32 cellular contexts compared by ENCODE assay signal in genomic region chr5:172607213-172607793, GRCh38. TPM values are rescaled to one million over a fixed set of nuclear protein-coding genes. Genes with fewer than 3 reads are reported as not detected.
DNase-seq lines count a peak whose midpoint lies in the region; ATAC-seq, FAIRE-seq and TF ChIP-seq lines count a peak whose summit lies in the region.
"Had no signal": no experiment of that assay in that cellular context is flagged by ENCODE, and none has a peak within 500 bp of the region (broad histone marks: within the 10 kb centered on the region; RNA-seq: fewer than 3 reads in every experiment).

No MANE protein-coding gene starts in this region.

- H3K9me3 ChIP-seq in mammary epithelial cell (replicated peaks; ENCODE audit: insufficient read depth, low read length) (no peaks in the 10 kb centered on the region), kidney (ENCODE audit: control insufficient read depth in 1 of 2, low read length in 2 of 2) (no peaks in the 10 kb centered on the region), skeletal muscle tissue (ENCODE audit: control insufficient read depth in 3 of 3, low read length in 3 of 3) (no peaks in the 10 kb centered on the region)
- H3K9me3 ChIP-seq: pancreas, Peyer's patch had no signal

- no peak overlapping the region for H3K4me2 ChIP-seq in mammary epithelial cell (ENCODE audit: insufficient read depth, low read depth, low read length)
- H3K4me2 ChIP-seq: BLaER1 had no signal

- no peaks in the 10 kb centered on the region for H4K20me1 ChIP-seq in mammary epithelial cell (ENCODE audit: insufficient read depth, low read length)
- H4K20me1 ChIP-seq: BLaER1 had no signal

- in situ Hi-C loops in mammary epithelial cell (cut with MboI; ENCODE audit: low sequenced_read_pairs in 2 of 2), result no loop called here

- FAIRE-seq in kidney (lab: Jason Lieb, UNC) (no peak), frontal cortex (lab: Jason Lieb, UNC) (no peak)
- FAIRE-seq: bronchial epithelial cell, endometrium, pancreas had no signal

- no peak overlapping the region for H2AFZ ChIP-seq in mammary epithelial cell (ENCODE audit: low read depth, low read length)

- H3K4me3 ChIP-seq in mammary epithelial cell (replicated peaks in 1 of 3; ENCODE audit: insufficient read depth in 1 of 3, low read depth in 2 of 3, low read length in 3 of 3) (no peak overlapping the region), fibroblast of villous mesenchyme (ENCODE audit: low read depth, low read length) (no peak overlapping the region), kidney (ENCODE audit: low read length in 2 of 2) (no peak overlapping the region), skeletal muscle tissue (ENCODE audit: low read length in 3 of 3) (no peak overlapping the region)
- H3K4me3 ChIP-seq: BLaER1, pancreas, Peyer's patch, SJSA1 had no signal

- no peak for TF ChIP-seq CTCF in mammary epithelial cell (conservative IDR thresholded peaks at IDR 0.05 in 1 of 2, IDR thresholded peaks at IDR 0.05 in 1 of 2; ENCODE audit: extremely low read depth in 1 of 2, insufficient read depth in 1 of 2, low read depth in 1 of 2, low read length in 2 of 2)
- TF ChIP-seq CTCF in fibroblast of villous mesenchyme (IDR thresholded peaks at IDR 0.05; ENCODE audit: insufficient read depth, low read depth, low read length), result no peak
- TF ChIP-seq CTCF in kidney (IDR thresholded peaks at IDR 0.05; ENCODE audit: borderline replicate concordance, extremely low read depth, insufficient read depth), result no peak

- intact Hi-C loops in mammary epithelial cell (cut with micrococcal nuclease) (no loop called here), kidney (cut with DNase I) (no loop called here)

- H3K27ac ChIP-seq in mammary epithelial cell (ENCODE audit: insufficient read depth, low read depth, low read length), result no peak overlapping the region
- H3K27ac ChIP-seq in kidney (ENCODE audit: low read depth in 2 of 2, low read length in 2 of 2), result peak overlapping the region; percentile 51 to 52
- peak overlapping the region; percentile 43 for H3K27ac ChIP-seq in skeletal muscle tissue (ENCODE audit: low read depth, low read length)
- H3K27ac ChIP-seq: BLaER1, pancreas, Peyer's patch, SJSA1 had no signal

- no peaks in the 10 kb centered on the region for H3K79me2 ChIP-seq in mammary epithelial cell (ENCODE audit: insufficient read depth, low read length)

- CTCF ChIA-PET in mammary epithelial cell (lab: Charles Lee; ENCODE audit: low non-redundant PET), result no interaction called here

- no peaks in the 10 kb centered on the region for H3K36me3 ChIP-seq in mammary epithelial cell (ENCODE audit: insufficient read depth, low read length)
- H3K36me3 ChIP-seq in kidney (ENCODE audit: control insufficient read depth in 1 of 2, insufficient read depth in 2 of 2, low read length in 2 of 2), result no peaks in the 10 kb centered on the region
- no peaks in the 10 kb centered on the region for H3K36me3 ChIP-seq in skeletal muscle tissue (ENCODE audit: control insufficient read depth in 3 of 3, insufficient read depth in 3 of 3, low read length in 3 of 3)
- H3K36me3 ChIP-seq: BLaER1, pancreas, Peyer's patch, SJSA1 had no signal

- DNase-seq in mammary epithelial cell, result peak; percentile 8
- peak; percentile 14 for DNase-seq in fibroblast of villous mesenchyme (ENCODE audit: low read depth)
- no peak for DNase-seq in kidney
- DNase-seq in NCI-H69 (lab: John Stamatoyannopoulos, UW), result no peak
- DNase-seq in frontal cortex (ENCODE audit: low spot score in 2 of 2), result no peak
- DNase-seq: activated CD4-positive, alpha-beta T cell treated with anti-CD3 and anti-CD28 coated beads for 1 hour; activated CD8-positive, alpha-beta T cell treated with anti-CD3 and anti-CD28 coated beads for 36 hours; activated gamma-delta T cell; activated naive CD8-positive, alpha-beta T cell treated with anti-CD3 and anti-CD28 coated beads, Interleukin-2, amount 50 U/mL, for 24 hours; activated T-cell treated with anti-CD3 and anti-CD28 coated beads for 4 hours; COR-L47; DND-41; foreskin fibroblast; GOT3; hippocampal formation; immature natural killer cell; Karpas-422; MV-4-11; NCI-H1694; NCI-H526 treated with DMSO at 0.1 percent for 48 hours; nephron progenitor cell; pancreas; substantia nigra; T-helper 1 cell had no signal

- 72% methylated on average over 5 of the region's 6 CpGs for WGBS in mammary epithelial cell (ENCODE audit: low coverage, missing lambda C conversion rate)

- no peak overlapping the region for H3K9ac ChIP-seq in mammary epithelial cell (ENCODE audit: insufficient read depth, low read length)
- no peak overlapping the region for H3K9ac ChIP-seq in kidney (ENCODE audit: low read length in 2 of 2)
- no peak overlapping the region for H3K9ac ChIP-seq in skeletal muscle tissue (ENCODE audit: low read depth in 1 of 3, low read length in 3 of 3)
- H3K9ac ChIP-seq: BLaER1 had no signal

- no TSS peak for BruUV-seq in mammary epithelial cell (replicated peaks; lab: Mats Ljungman, UMichigan)

- H3K4me1 ChIP-seq in mammary epithelial cell (ENCODE audit: insufficient read depth, low read length) (no peaks in the 10 kb centered on the region), kidney (ENCODE audit: control insufficient read depth in 1 of 2, insufficient read depth in 1 of 2, low read depth in 1 of 2, low read length in 2 of 2) (peaks cover 0 to under 1% of the 10 kb centered on the region in 2 donors), skeletal muscle tissue (ENCODE audit: control insufficient read depth in 3 of 3, insufficient read depth in 3 of 3, low read length in 3 of 3) (peaks cover 20% of the 10 kb centered on the region in 3 donors)
- H3K4me1 ChIP-seq: BLaER1, pancreas, SJSA1 had no signal

- H3K27me3 ChIP-seq in mammary epithelial cell (ENCODE audit: insufficient read depth, low read length) (no peaks in the 10 kb centered on the region), skeletal muscle tissue (ENCODE audit: control insufficient read depth in 3 of 3, insufficient read depth in 3 of 3, low read length in 3 of 3) (peaks cover 0 to 2% (median 0%) of the 10 kb centered on the region in 3 donors)
- H3K27me3 ChIP-seq: BLaER1, pancreas, Peyer's patch, SJSA1 had no signal

- ATAC-seq in GM21367 (IDR thresholded peaks at IDR 0.05; ENCODE audit: unreplicated experiment), result no peak
- ATAC-seq in activated CD4-positive, CD25-positive, alpha-beta regulatory T cell treated with anti-CD3 and anti-CD28 coated beads, Interleukin-2, amount 50 U/mL, for 24 hours, result no peak
- ATAC-seq: activated CD8-positive, alpha-beta T cell treated with anti-CD3 and anti-CD28 coated beads for 36 hours; activated naive CD8-positive, alpha-beta T cell treated with anti-CD3 and anti-CD28 coated beads, Interleukin-2, amount 50 U/mL, for 24 hours had no signal

- dilution Hi-C loops in mammary epithelial cell (cut with HindIII; ENCODE audit: low sequenced_read_pairs), result no loop called here

RNA-seq across cellular contexts. Expression of gene NEURL1B, which starts 33.8 kb away (rescaled TPM):
- total RNA-seq in mammary epithelial cell, result 1 to 10 TPM in 1 of 2 donors, under 1 TPM in 1; 0.50 to 2.9 TPM
- polyA plus RNA-seq in mammary epithelial cell, result 1.5 TPM
- polyA minus RNA-seq in mammary epithelial cell, result 0.36 TPM
- 2.9 and 4.3 TPM in 2 replicates for total RNA-seq in fibroblast of villous mesenchyme
- 42.6 TPM for total RNA-seq in kidney
- 5.4 TPM for polyA plus RNA-seq in kidney (ENCODE audit: insufficient read depth, low read depth, low replicate concordance)
- 23.0 TPM for total RNA-seq in skeletal muscle tissue
- 16.3 TPM for total RNA-seq in frontal cortex

Comparison
In these comparisons a context has a peak if more than half of its experiments do, and no peak if none do; other contexts are left out.
1. DNase-seq: peak in mammary epithelial cell (single experiment) and fibroblast of villous mesenchyme (single experiment); none in kidney (single experiment), NCI-H69 (single experiment) and frontal cortex (0 of 2).